Comparison of ENCODE assay signal across 10 cellular contexts in genomic region chr5:10726913-10727517, GRCh38. TPM values are rescaled to one million over a fixed set of nuclear protein-coding genes. Genes with fewer than 3 reads are reported as not detected.
DNase-seq lines count a peak whose midpoint lies in the region; ATAC-seq and TF ChIP-seq lines count a peak whose summit lies in the region.
"Had no signal": no experiment of that assay in that cellular context is flagged by ENCODE, and none has a peak within 500 bp of the region (broad histone marks: within the 10 kb centered on the region; RNA-seq: fewer than 3 reads in every experiment).

No MANE protein-coding gene starts in this region.

- peaks cover 43% of the 10 kb centered on the region for H3K79me2 ChIP-seq in PC-9 (ENCODE audit: low read depth)

- no peaks in the 10 kb centered on the region for H3K27me3 Mint-ChIP-seq in activated T-helper 2 cell treated with anti-CD3 and anti-CD28 coated beads, Interferon-gamma antibody, Interleukin-2, Interleukin-4, amounts not matched to agents 10 μg/mL and 5 μg/mL and 100 μg/mL, durations not matched to agents 14 hours and 24 hours and 36 hours (ENCODE audit: low read depth)

- H3K9me3 ChIP-seq in PC-9 (ENCODE audit: insufficient read depth, low read depth), result no peaks in the 10 kb centered on the region

- TF ChIP-seq CTCF in PC-9 (conservative IDR thresholded peaks at IDR 0.05), result no peak

- H4K20me1 ChIP-seq in PC-9 (ENCODE audit: insufficient read depth), result no peaks in the 10 kb centered on the region

- no peak overlapping the region for H2AFZ ChIP-seq in PC-9

- no peak overlapping the region for H3K4me3 Mint-ChIP-seq in stimulated activated effector memory CD8-positive, alpha-beta T cell treated with anti-CD3 and anti-CD28 coated beads, Interleukin-12 subunit alpha, Interleukin-12 subunit beta, amount 100 ng/mL, for 72 hours
- no peak overlapping the region for H3K4me3 Mint-ChIP-seq in activated T-helper 2 cell treated with anti-CD3 and anti-CD28 coated beads, Interferon-gamma antibody, Interleukin-2, Interleukin-4, amounts not matched to agents 10 μg/mL and 5 μg/mL and 100 μg/mL, durations not matched to agents 14 hours and 24 hours and 36 hours (ENCODE audit: low read depth)

- peak overlapping the region; percentile 91 for H3K27ac ChIP-seq in PC-9

- H3K4me2 ChIP-seq in PC-9, result peak overlapping the region; percentile 76
- H3K4me2 ChIP-seq: smooth muscle cell had no signal

- H3K9me3 Mint-ChIP-seq in stimulated activated effector memory CD8-positive, alpha-beta T cell treated with anti-CD3 and anti-CD28 coated beads, Interleukin-12 subunit alpha, Interleukin-12 subunit beta, amount 100 ng/mL, for 72 hours, result no peaks in the 10 kb centered on the region
- H3K9me3 Mint-ChIP-seq in activated T-helper 2 cell treated with anti-CD3 and anti-CD28 coated beads, Interferon-gamma antibody, Interleukin-2, Interleukin-4, amounts not matched to agents 10 μg/mL and 5 μg/mL and 100 μg/mL, durations not matched to agents 14 hours and 24 hours and 36 hours, result no peaks in the 10 kb centered on the region

- peaks cover 61% of the 10 kb centered on the region for H3K4me1 ChIP-seq in PC-9 (replicated peaks; ENCODE audit: insufficient read depth)

- peaks cover 26% of the 10 kb centered on the region for H3K36me3 ChIP-seq in PC-9 (ENCODE audit: low read depth)

- no TSS peak for BruUV-seq in PC-9 (replicated peaks; lab: Mats Ljungman, UMichigan)

- peaks cover 45% of the 10 kb centered on the region for H3F3A ChIP-seq in PC-9 (ENCODE audit: insufficient read depth, low read depth)

- peak; percentile 73 to 74 for ATAC-seq in activated CD4-positive, CD25-positive, alpha-beta regulatory T cell treated with anti-CD3 and anti-CD28 coated beads, Interleukin-2, amount 50 U/mL, for 24 hours
- peak; percentile 93 for ATAC-seq in HG02571 (IDR thresholded peaks at IDR 0.05; ENCODE audit: unreplicated experiment)
- ATAC-seq in stimulated activated effector memory CD8-positive, alpha-beta T cell treated with anti-CD3 and anti-CD28 coated beads, Interleukin-12 subunit alpha, Interleukin-12 subunit beta, amount 100 ng/mL, for 72 hours, result peak; percentile 91

- no peaks in the 10 kb centered on the region for H3K27me3 ChIP-seq in PC-9 (ENCODE audit: insufficient read depth, low read depth)

- H3K4me3 ChIP-seq in PC-9, result no peak overlapping the region
- H3K4me3 ChIP-seq: smooth muscle cell had no signal

- POLR2A ChIA-PET in PC-9 (lab: Charles Lee; ENCODE audit: unreplicated experiment), result interaction anchor here (0.6 to 1.2 kb wide), 3 partner anchors 24 to 42 kb away, joined by 4 to 10 read pairs (median 8); no protein-coding TSS in a partner anchor

- intact Hi-C loops in PC-9 (cut with micrococcal nuclease; ENCODE audit: unreplicated experiment), result no loop called here
- intact Hi-C loops in activated T-helper 2 cell treated with anti-CD3 and anti-CD28 coated beads, Interferon-gamma antibody, Interleukin-2, Interleukin-4, amounts not matched to agents 10 μg/mL and 5 μg/mL and 100 μg/mL, durations not matched to agents 14 hours and 24 hours and 36 hours (cut with micrococcal nuclease), result no loop called here

- DNase-seq in activated CD4-positive, CD25-positive, alpha-beta regulatory T cell (lab: John Stamatoyannopoulos, UW), result no peak
- DNase-seq in PC-9 (no peak), T-helper 9 cell (no peak), NCI-H1417 treated with DMSO at 0.1 percent for 48 hours (lab: John Stamatoyannopoulos, UW) (no peak)
- DNase-seq in stimulated activated effector memory CD8-positive, alpha-beta T cell treated with anti-CD3 and anti-CD28 coated beads, Interleukin-12 subunit alpha, Interleukin-12 subunit beta, amount 100 ng/mL, for 72 hours (ENCODE audit: low spot score in 2 of 2), result no peak
- no peak for DNase-seq in activated T-helper 2 cell treated with anti-CD3 and anti-CD28 coated beads, Interferon-gamma antibody, Interleukin-2, Interleukin-4, amounts not matched to agents 10 μg/mL and 5 μg/mL and 100 μg/mL, durations not matched to agents 14 hours and 24 hours and 36 hours (ENCODE audit: low spot score)
- DNase-seq: 8988T had no signal

- H3K9me2 ChIP-seq in PC-9 (ENCODE audit: insufficient read depth), result no peaks in the 10 kb centered on the region

- peaks cover 35% of the 10 kb centered on the region for H3K4me1 Mint-ChIP-seq in stimulated activated effector memory CD8-positive, alpha-beta T cell treated with anti-CD3 and anti-CD28 coated beads, Interleukin-12 subunit alpha, Interleukin-12 subunit beta, amount 100 ng/mL, for 72 hours
- H3K4me1 Mint-ChIP-seq in activated T-helper 2 cell treated with anti-CD3 and anti-CD28 coated beads, Interferon-gamma antibody, Interleukin-2, Interleukin-4, amounts not matched to agents 10 μg/mL and 5 μg/mL and 100 μg/mL, durations not matched to agents 14 hours and 24 hours and 36 hours (ENCODE audit: low read depth), result peaks cover 13% of the 10 kb centered on the region

- CTCF ChIA-PET in PC-9 (lab: Charles Lee), result interaction anchor here (0.5 to 0.7 kb wide), 2 partner anchors 73 to 135 kb away, joined by 3 read pairs; no protein-coding TSS in a partner anchor

- peak overlapping the region; percentile 76 for H3K27ac Mint-ChIP-seq in stimulated activated effector memory CD8-positive, alpha-beta T cell treated with anti-CD3 and anti-CD28 coated beads, Interleukin-12 subunit alpha, Interleukin-12 subunit beta, amount 100 ng/mL, for 72 hours
- H3K27ac Mint-ChIP-seq in activated T-helper 2 cell treated with anti-CD3 and anti-CD28 coated beads, Interferon-gamma antibody, Interleukin-2, Interleukin-4, amounts not matched to agents 10 μg/mL and 5 μg/mL and 100 μg/mL, durations not matched to agents 14 hours and 24 hours and 36 hours, result no peak overlapping the region

- H3K36me3 Mint-ChIP-seq in stimulated activated effector memory CD8-positive, alpha-beta T cell treated with anti-CD3 and anti-CD28 coated beads, Interleukin-12 subunit alpha, Interleukin-12 subunit beta, amount 100 ng/mL, for 72 hours, result peaks cover 14% of the 10 kb centered on the region
- peaks cover 14% of the 10 kb centered on the region for H3K36me3 Mint-ChIP-seq in activated T-helper 2 cell treated with anti-CD3 and anti-CD28 coated beads, Interferon-gamma antibody, Interleukin-2, Interleukin-4, amounts not matched to agents 10 μg/mL and 5 μg/mL and 100 μg/mL, durations not matched to agents 14 hours and 24 hours and 36 hours (ENCODE audit: low read depth)

RNA-seq across cellular contexts. Expression of gene DAP, which starts 34.0 kb away (rescaled TPM):
- total RNA-seq in PC-9 (2021), result 256 and 279 TPM in 2 replicates
- total RNA-seq in activated T-helper 2 cell treated with anti-CD3 and anti-CD28 coated beads, Interferon-gamma antibody, Interleukin-2, Interleukin-4, amounts not matched to agents 10 μg/mL and 5 μg/mL and 100 μg/mL, durations not matched to agents 14 hours and 24 hours and 36 hours, result 51.3 and 56.6 TPM in 2 replicates
